In genomic region chr14:24366664-24367505, GRCh38 we compare ENCODE assay signal across 8 cellular contexts. TPM values are rescaled to one million over a fixed set of nuclear protein-coding genes. Genes with fewer than 3 reads are reported as not detected.
DNase-seq lines count a peak whose midpoint lies in the region; ATAC-seq and TF ChIP-seq lines count a peak whose summit lies in the region.

No MANE protein-coding gene starts in this region.

- no peaks in the 10 kb centered on the region for H3K9me3 ChIP-seq in Peyer's patch

- H3K27me3 ChIP-seq in Peyer's patch: no peaks in the 10 kb centered on the region

- TF ChIP-seq POLR2A in Peyer's patch (IDR thresholded peaks at IDR 0.05): peak; percentile 33 to 50

- peak in 2 of 6 experiments; percentile 0 to 6 for TF ChIP-seq CTCF in Peyer's patch (IDR thresholded peaks at IDR 0.05)

- peaks cover 0 to 33% (median 15%) of the 10 kb centered on the region in 4 donors for H3K4me1 ChIP-seq in Peyer's patch

- no peaks in the 10 kb centered on the region for H3K36me3 ChIP-seq in Peyer's patch

- H3K4me3 ChIP-seq in GM08714 (ENCODE audit: low read length) (peak overlapping the region; percentile 35; the same call in 1 of the 2 replicates), Peyer's patch (peak overlapping the region; percentile 38 to 65 (median 56)), skeletal muscle cell (ENCODE audit: low read depth, low read length) (peak overlapping the region; percentile 44)

- peak overlapping the region; percentile 73 to 87 (median 80) for H3K27ac ChIP-seq in Peyer's patch

- ATAC-seq in GM21619 (IDR thresholded peaks at IDR 0.05; ENCODE audit: unreplicated experiment): peak; percentile 50

- DNase-seq in HuH-7 (ENCODE audit: low spot score) (peak; percentile 83), Peyer's patch (peak; percentile 85 to 92 (median 89)), cerebellar cortex (ENCODE audit: low spot score) (peak; percentile 98), iPS-NIHi7 (ENCODE audit: extremely low spot score) (peak; percentile 78), skeletal muscle cell (ENCODE audit: low read depth) (peak; percentile 94), SW 1271 (lab: John Stamatoyannopoulos, UW) (no peak)

RNA-seq across cellular contexts. Expression of gene NFATC4, which starts 1.1 kb away (rescaled TPM):
- 10 to 100 TPM in 3 of 4 donors, 1 to 10 TPM in 1; 6.5 to 52.0 (median 21.5) TPM for total RNA-seq in Peyer's patch

RNA-seq across cellular contexts. Expression of gene RIPK3, which starts 27.1 kb away (rescaled TPM):
- 10 to 100 TPM; 45.2 to 72.0 (median 64.0) TPM for total RNA-seq in Peyer's patch

RNA-seq across cellular contexts. Expression of gene NYNRIN, which starts 31.9 kb away (rescaled TPM):
- 10 to 100 TPM in 2 of 4 donors, 1 to 10 TPM in 2; 3.2 to 15.5 (median 10.3) TPM for total RNA-seq in Peyer's patch

RNA-seq across cellular contexts. Expression of gene ADCY4, which starts 32.0 kb away (rescaled TPM):
- total RNA-seq in Peyer's patch: 10 to 100 TPM; 12.1 to 53.6 (median 26.9) TPM

RNA-seq across cellular contexts. Expression of gene LTB4R, which starts 55.6 kb away (rescaled TPM):
- total RNA-seq in Peyer's patch: 10 to 100 TPM in 2 of 4 donors, 1 to 10 TPM in 2; 5.1 to 28.5 (median 10.1) TPM

Comparison
In these comparisons a context has a peak if more than half of its experiments do, and no peak if none do; other contexts are left out.
1. DNase-seq: peak in HuH-7 (single experiment), Peyer's patch (3 of 3), cerebellar cortex (single experiment), iPS-NIHi7 (single experiment) and skeletal muscle cell (single experiment); none in SW 1271 (0 of 2).
2. Peak in every context shown above with its lines, with median percentiles within 50 percentile points of each other: H3K4me3 ChIP-seq.